ENCODE assay signal across 16 cellular contexts in genomic region chr7:136033413-136034031, GRCh38. TPM values are rescaled to one million over a fixed set of nuclear protein-coding genes. Genes with fewer than 3 reads are reported as not detected.
DNase-seq lines count a peak whose midpoint lies in the region; ATAC-seq and TF ChIP-seq lines count a peak whose summit lies in the region.
"Had no signal": no experiment of that assay in that cellular context is flagged by ENCODE, and none has a peak within 500 bp of the region (broad histone marks: within the 10 kb centered on the region; RNA-seq: fewer than 3 reads in every experiment).

No MANE protein-coding gene starts in this region.

- peak; percentile 71 for DNase-seq in OCI-M1 (lab: John Stamatoyannopoulos, UW)
- peak; percentile 41 for DNase-seq in WERI-Rb-1
- peak; percentile 60 for DNase-seq in islet precursor cell
- DNase-seq in sigmoid colon = peak; percentile 91
- DNase-seq in RPMI8226 = no peak
- no peak for DNase-seq in HT-29 (ENCODE audit: low spot score)
- no peak for DNase-seq in cerebellar cortex (ENCODE audit: low spot score)
- DNase-seq: activated CD4-positive, alpha-beta T cell treated with anti-CD3 and anti-CD28 coated beads, Interleukin-2, amount 10 ng/mL, durations not matched to agents 7 days and 5 days; activated gamma-delta T cell; DMS53; MM.1S; NCI-H2171 treated with DMSO at 0.1 percent for 48 hours; stimulated activated CD4-positive, alpha-beta T cell treated with anti-CD3 and anti-CD28 coated beads, Interleukin-2, amount 100 ng/mL, for 48 hours had no signal

- H3K27ac ChIP-seq in WERI-Rb-1 (peak overlapping the region; percentile 19), sigmoid colon (peak overlapping the region in 3 of 4 donors; percentile 78 to 86 (median 84))
- H3K27ac ChIP-seq: BLaER1 treated with 17β-estradiol and CSF1 and Interleukin-3, amounts not matched to agents 10 nM and 100 nM; breast epithelium had no signal

- ATAC-seq in activated CD4-positive, CD25-positive, alpha-beta regulatory T cell treated with anti-CD3 and anti-CD28 coated beads, Interleukin-2, amount 50 U/mL, for 24 hours = no peak

- intact Hi-C loops in sigmoid colon (cut with DNase I) = loop anchor here (1.0 to 10.0 kb wide), 9 partner anchors 97 to 1961 kb away; no protein-coding TSS in a partner anchor

- H3K36me3 ChIP-seq in WERI-Rb-1 = no peaks in the 10 kb centered on the region
- no peaks in the 10 kb centered on the region for H3K36me3 ChIP-seq in sigmoid colon
- H3K36me3 ChIP-seq: BLaER1 treated with 17β-estradiol and CSF1 and Interleukin-3, amounts not matched to agents 10 nM and 100 nM; breast epithelium had no signal

- no peak for TF ChIP-seq POLR2A in sigmoid colon (IDR thresholded peaks at IDR 0.05)

- H3K4me1 ChIP-seq in sigmoid colon = peaks cover 2 to 72% (median 50%) of the 10 kb centered on the region in 4 donors
- H3K4me1 ChIP-seq: breast epithelium had no signal

- 51 to 60% methylated on average over 6 of the region's 6 CpGs for WGBS in sigmoid colon, 2 donors

- H3K9me3 ChIP-seq in WERI-Rb-1 (ENCODE audit: severe bottlenecking) (no peaks in the 10 kb centered on the region), sigmoid colon (no peaks in the 10 kb centered on the region)
- H3K9me3 ChIP-seq: BLaER1 treated with 17β-estradiol and CSF1 and Interleukin-3, amounts not matched to agents 10 nM and 100 nM; breast epithelium had no signal

- H3K4me3 ChIP-seq in WERI-Rb-1 (ENCODE audit: low read depth, low read length) (no peak overlapping the region), sigmoid colon (no peak overlapping the region)
- H3K4me3 ChIP-seq: BLaER1 treated with 17β-estradiol and CSF1 and Interleukin-3, amounts not matched to agents 10 nM and 100 nM; breast epithelium had no signal

- TF ChIP-seq EP300 in sigmoid colon (IDR thresholded peaks at IDR 0.05) = peak; percentile 94 to 99 (median 98)

- no peaks in the 10 kb centered on the region for H3K27me3 ChIP-seq in WERI-Rb-1 (ENCODE audit: insufficient read depth, low read depth, severe bottlenecking)
- H3K27me3 ChIP-seq in sigmoid colon = no peaks in the 10 kb centered on the region
- H3K27me3 ChIP-seq: BLaER1 treated with 17β-estradiol and CSF1 and Interleukin-3, amounts not matched to agents 10 nM and 100 nM; breast epithelium had no signal

- TF ChIP-seq CTCF in WERI-Rb-1 (IDR thresholded peaks at IDR 0.05; ENCODE audit: low read depth, low read length) = no peak
- no peak for TF ChIP-seq CTCF in sigmoid colon (IDR thresholded peaks at IDR 0.05)

RNA-seq across cellular contexts. Expression of gene MTPN, which starts 56.4 kb away (rescaled TPM):
- total RNA-seq in sigmoid colon = 10 to 100 TPM; 74.4 to 96.7 (median 78.4) TPM
- 10 to 100 TPM; 65.5 to 95.7 (median 86.2) TPM for polyA plus RNA-seq in sigmoid colon
- 67.9 and 74.3 TPM in 2 replicates for total RNA-seq in HT-29 (2014; rRNA removed; shearing (Covaris generic))

Comparison
In these comparisons a context has a peak if more than half of its experiments do, and no peak if none do; other contexts are left out.
1. DNase-seq: peak in OCI-M1 (single experiment), WERI-Rb-1 (single experiment), islet precursor cell (single experiment) and sigmoid colon (single experiment); none in RPMI8226 (single experiment), HT-29 (single experiment) and cerebellar cortex (single experiment).